ENCODE assay signal across 1 cellular context in the genomic region with DNA sequence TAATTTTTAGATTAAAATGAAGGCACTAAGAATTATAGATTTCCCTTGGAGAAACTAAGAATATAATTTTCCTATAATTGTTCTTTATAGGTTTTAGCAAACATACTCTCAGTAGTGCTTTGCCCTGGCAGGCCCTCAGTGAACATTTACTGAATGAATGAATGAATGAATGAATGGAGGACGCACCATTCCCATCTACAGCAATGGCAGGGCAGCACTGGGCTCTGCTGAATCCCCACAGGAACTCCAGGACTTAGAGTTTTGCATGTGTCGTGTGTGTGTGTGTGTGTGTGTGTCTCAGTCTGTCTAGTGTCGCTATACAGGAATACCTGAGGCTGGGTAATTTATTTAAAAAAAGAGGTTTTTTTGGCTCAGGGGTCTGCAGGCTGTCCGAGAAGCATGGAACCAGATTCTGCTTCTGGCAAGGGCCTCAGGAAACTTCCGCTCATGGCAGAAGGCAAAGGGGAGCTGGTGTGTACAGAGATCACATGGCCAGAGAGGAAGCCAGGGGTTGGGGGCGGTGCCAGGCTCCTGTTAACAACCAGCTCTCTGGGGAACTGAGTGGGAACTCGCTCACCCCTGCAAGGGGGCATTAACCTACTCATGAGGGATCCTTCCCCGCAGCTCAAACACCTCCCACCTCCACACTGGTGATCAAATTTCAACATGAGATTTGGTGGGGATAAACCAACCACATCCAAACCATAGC.
TF ChIP-seq lines count a peak whose summit lies in the region.

No MANE protein-coding gene starts in this region.

TF ChIP-seq in GM23338, 12 proteins besides CTCF, POLR2A, EP300 and RAD21:
- TF ChIP-seq, protein P1, sequence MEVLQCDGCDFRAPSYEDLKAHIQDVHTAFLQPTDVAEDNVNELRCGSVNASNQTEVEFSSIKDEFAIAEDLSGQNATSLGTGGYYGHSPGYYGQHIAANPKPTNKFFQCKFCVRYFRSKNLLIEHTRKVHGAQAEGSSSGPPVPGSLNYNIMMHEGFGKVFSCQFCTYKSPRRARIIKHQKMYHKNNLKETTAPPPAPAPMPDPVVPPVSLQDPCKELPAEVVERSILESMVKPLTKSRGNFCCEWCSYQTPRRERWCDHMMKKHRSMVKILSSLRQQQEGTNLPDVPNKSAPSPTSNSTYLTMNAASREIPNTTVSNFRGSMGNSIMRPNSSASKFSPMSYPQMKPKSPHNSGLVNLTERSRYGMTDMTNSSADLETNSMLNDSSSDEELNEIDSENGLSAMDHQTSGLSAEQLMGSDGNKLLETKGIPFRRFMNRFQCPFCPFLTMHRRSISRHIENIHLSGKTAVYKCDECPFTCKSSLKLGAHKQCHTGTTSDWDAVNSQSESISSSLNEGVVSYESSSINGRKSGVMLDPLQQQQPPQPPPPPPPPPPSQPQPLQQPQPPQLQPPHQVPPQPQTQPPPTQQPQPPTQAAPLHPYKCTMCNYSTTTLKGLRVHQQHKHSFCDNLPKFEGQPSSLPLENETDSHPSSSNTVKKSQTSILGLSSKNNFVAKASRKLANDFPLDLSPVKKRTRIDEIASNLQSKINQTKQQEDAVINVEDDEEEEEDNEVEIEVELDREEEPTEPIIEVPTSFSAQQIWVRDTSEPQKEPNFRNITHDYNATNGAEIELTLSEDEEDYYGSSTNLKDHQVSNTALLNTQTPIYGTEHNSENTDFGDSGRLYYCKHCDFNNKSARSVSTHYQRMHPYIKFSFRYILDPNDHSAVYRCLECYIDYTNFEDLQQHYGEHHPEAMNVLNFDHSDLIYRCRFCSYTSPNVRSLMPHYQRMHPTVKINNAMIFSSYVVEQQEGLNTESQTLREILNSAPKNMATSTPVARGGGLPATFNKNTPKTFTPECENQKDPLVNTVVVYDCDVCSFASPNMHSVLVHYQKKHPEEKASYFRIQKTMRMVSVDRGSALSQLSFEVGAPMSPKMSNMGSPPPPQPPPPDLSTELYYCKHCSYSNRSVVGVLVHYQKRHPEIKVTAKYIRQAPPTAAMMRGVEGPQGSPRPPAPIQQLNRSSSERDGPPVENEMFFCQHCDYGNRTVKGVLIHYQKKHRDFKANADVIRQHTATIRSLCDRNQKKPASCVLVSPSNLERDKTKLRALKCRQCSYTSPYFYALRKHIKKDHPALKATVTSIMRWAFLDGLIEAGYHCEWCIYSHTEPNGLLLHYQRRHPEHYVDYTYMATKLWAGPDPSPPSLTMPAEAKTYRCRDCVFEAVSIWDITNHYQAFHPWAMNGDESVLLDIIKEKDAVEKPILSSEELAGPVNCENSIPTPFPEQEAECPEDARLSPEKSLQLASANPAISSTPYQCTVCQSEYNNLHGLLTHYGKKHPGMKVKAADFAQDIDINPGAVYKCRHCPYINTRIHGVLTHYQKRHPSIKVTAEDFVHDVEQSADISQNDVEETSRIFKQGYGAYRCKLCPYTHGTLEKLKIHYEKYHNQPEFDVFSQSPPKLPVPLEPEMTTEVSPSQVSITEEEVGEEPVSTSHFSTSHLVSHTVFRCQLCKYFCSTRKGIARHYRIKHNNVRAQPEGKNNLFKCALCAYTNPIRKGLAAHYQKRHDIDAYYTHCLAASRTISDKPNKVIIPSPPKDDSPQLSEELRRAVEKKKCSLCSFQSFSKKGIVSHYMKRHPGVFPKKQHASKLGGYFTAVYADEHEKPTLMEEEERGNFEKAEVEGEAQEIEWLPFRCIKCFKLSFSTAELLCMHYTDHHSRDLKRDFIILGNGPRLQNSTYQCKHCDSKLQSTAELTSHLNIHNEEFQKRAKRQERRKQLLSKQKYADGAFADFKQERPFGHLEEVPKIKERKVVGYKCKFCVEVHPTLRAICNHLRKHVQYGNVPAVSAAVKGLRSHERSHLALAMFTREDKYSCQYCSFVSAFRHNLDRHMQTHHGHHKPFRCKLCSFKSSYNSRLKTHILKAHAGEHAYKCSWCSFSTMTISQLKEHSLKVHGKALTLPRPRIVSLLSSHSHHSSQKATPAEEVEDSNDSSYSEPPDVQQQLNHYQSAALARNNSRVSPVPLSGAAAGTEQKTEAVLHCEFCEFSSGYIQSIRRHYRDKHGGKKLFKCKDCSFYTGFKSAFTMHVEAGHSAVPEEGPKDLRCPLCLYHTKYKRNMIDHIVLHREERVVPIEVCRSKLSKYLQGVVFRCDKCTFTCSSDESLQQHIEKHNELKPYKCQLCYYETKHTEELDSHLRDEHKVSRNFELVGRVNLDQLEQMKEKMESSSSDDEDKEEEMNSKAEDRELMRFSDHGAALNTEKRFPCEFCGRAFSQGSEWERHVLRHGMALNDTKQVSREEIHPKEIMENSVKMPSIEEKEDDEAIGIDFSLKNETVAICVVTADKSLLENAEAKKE (CRISPR knock-in tag; IDR thresholded peaks at IDR 0.05) = no peak
- TF ChIP-seq POLR2AphosphoS5 (IDR thresholded peaks at IDR 0.05; ENCODE audit: low read depth) (no peak), ZNF114 (CRISPR knock-in tag; IDR thresholded peaks at IDR 0.05) (no peak), STAT1 (IDR thresholded peaks at IDR 0.05; ENCODE audit: unreplicated experiment) (no peak), EZH2 (IDR thresholded peaks at IDR 0.05; ENCODE audit: low read depth, unreplicated experiment) (no peak), NANOG (IDR thresholded peaks at IDR 0.05; ENCODE audit: borderline replicate concordance) (no peak), CREB1 (CRISPR knock-in tag; IDR thresholded peaks at IDR 0.05; ENCODE audit: low read depth) (no peak), JUNB (IDR thresholded peaks at IDR 0.05; ENCODE audit: unreplicated experiment) (no peak), EZH2phosphoT487 (IDR thresholded peaks at IDR 0.05; ENCODE audit: unreplicated experiment) (no peak)
- TF ChIP-seq, protein P2, sequence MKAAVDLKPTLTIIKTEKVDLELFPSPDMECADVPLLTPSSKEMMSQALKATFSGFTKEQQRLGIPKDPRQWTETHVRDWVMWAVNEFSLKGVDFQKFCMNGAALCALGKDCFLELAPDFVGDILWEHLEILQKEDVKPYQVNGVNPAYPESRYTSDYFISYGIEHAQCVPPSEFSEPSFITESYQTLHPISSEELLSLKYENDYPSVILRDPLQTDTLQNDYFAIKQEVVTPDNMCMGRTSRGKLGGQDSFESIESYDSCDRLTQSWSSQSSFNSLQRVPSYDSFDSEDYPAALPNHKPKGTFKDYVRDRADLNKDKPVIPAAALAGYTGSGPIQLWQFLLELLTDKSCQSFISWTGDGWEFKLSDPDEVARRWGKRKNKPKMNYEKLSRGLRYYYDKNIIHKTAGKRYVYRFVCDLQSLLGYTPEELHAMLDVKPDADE (IDR thresholded peaks at IDR 0.05) = no peak
